8 cellular contexts compared by ENCODE assay signal in the genomic region with DNA sequence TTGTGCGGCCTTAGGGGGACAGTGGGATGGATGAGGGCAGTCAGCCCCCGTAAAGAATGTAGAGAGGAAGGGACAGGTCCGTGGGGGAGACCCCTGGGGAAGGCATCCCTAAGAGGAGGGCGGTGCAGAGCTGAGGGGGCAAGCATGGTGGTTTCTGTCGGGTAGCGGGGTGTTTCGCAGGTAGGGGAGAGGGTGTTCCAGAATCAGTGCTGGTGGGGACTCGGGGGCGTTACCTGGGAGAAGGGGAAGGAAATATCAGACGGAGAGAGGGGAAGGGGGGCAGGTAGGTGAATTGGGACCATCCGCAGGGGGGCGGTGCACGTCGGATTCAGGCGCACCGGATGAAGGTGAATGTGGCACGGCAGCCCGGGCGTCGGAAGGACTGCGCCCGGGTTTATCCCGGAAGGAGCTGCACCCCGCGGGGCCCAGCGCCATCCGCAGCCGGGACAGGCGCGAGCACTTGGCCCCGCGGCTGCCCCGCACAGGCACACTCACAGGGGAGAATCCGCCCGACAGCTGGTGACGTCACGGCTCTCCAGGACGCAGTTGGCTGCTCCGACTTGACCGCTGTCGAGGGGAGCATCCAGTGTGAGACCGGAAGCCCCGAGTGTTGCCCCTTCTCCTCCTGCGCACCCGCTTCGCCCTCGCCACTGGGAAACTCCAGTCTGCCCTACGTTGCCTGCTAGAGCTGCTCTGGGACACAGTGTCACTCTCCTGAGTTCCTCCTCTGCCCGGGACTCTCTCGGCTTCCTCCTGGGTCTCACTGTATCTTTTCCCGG. TPM values are rescaled to one million over a fixed set of nuclear protein-coding genes. Genes with fewer than 3 reads are reported as not detected.
DNase-seq lines count a peak whose midpoint lies in the region; ATAC-seq lines count a peak whose summit lies in the region.

No MANE protein-coding gene starts in this region.

- H3K4me3 ChIP-seq in esophagus (ENCODE audit: low read depth in 1 of 2, low read length in 2 of 2), result peak overlapping the region; percentile 21 to 38

- H3K36me3 ChIP-seq in esophagus (ENCODE audit: control insufficient read depth in 2 of 2, insufficient read depth in 2 of 2, low read length in 1 of 2), result no peaks in the 10 kb centered on the region

- H3K27me3 ChIP-seq in esophagus (ENCODE audit: control insufficient read depth in 1 of 2, insufficient read depth in 2 of 2, low read length in 2 of 2), result no peaks in the 10 kb centered on the region

- WGBS in esophagus, 2 donors, result 11 to 15% methylated on average over 27 to 51 of the region's 51 CpGs

- peak overlapping the region; percentile 95 for H3K27ac Mint-ChIP-seq in stimulated activated memory B cell treated with anti-CD40 and anti-IgM and Interleukin-4, amounts not matched to agents 10 μg/mL and 1 μg/mL and 100 μg/mL, for 72 hours

- peaks cover 87% of the 10 kb centered on the region for H3K4me1 Mint-ChIP-seq in stimulated activated memory B cell treated with anti-CD40 and anti-IgM and Interleukin-4, amounts not matched to agents 10 μg/mL and 1 μg/mL and 100 μg/mL, for 72 hours

- no peaks in the 10 kb centered on the region for H3K9me3 Mint-ChIP-seq in stimulated activated memory B cell treated with anti-CD40 and anti-IgM and Interleukin-4, amounts not matched to agents 10 μg/mL and 1 μg/mL and 100 μg/mL, for 72 hours

- H3K27me3 Mint-ChIP-seq in stimulated activated memory B cell treated with anti-CD40 and anti-IgM and Interleukin-4, amounts not matched to agents 10 μg/mL and 1 μg/mL and 100 μg/mL, for 72 hours, result no peaks in the 10 kb centered on the region

- H3K27ac ChIP-seq in esophagus (ENCODE audit: low read depth in 2 of 2, low read length in 1 of 2), result peak overlapping the region in 1 of 2 donors; percentile 51

- H3K9me3 ChIP-seq in esophagus (ENCODE audit: control insufficient read depth in 2 of 2, insufficient read depth in 1 of 2, low read depth in 1 of 2, low read length in 1 of 2), result no peaks in the 10 kb centered on the region

- peak overlapping the region; percentile 80 for H3K4me3 Mint-ChIP-seq in stimulated activated memory B cell treated with anti-CD40 and anti-IgM and Interleukin-4, amounts not matched to agents 10 μg/mL and 1 μg/mL and 100 μg/mL, for 72 hours

- DNase-seq in NCI-H1092 (lab: John Stamatoyannopoulos, UW) (peak; percentile 13), NCI-H1092 treated with DMSO at 0.1 percent for 48 hours (lab: John Stamatoyannopoulos, UW) (no peak), M059J (ENCODE audit: low read depth) (peak; percentile 62), myocyte (ENCODE audit: low read depth) (peak; percentile 43)
- peak; percentile 37 for DNase-seq in activated CD8-positive, alpha-beta memory T cell treated with anti-CD3 and anti-CD28 coated beads, Interleukin-2, amount 50 U/mL, for 24 hours (ENCODE audit: extremely low read depth)

- peak; percentile 5 for ATAC-seq in stimulated activated memory B cell treated with anti-CD40 and anti-IgM and Interleukin-4, amounts not matched to agents 10 μg/mL and 1 μg/mL and 100 μg/mL, for 72 hours
- no peak for ATAC-seq in GM21786 (IDR thresholded peaks at IDR 0.05; ENCODE audit: unreplicated experiment)

- peaks cover 31% of the 10 kb centered on the region for H3K36me3 Mint-ChIP-seq in stimulated activated memory B cell treated with anti-CD40 and anti-IgM and Interleukin-4, amounts not matched to agents 10 μg/mL and 1 μg/mL and 100 μg/mL, for 72 hours

- H3K4me1 ChIP-seq in esophagus (ENCODE audit: control insufficient read depth in 2 of 2, insufficient read depth in 2 of 2, low read length in 1 of 2), result peaks cover 0 to 6% of the 10 kb centered on the region in 2 donors

RNA-seq across cellular contexts. Expression of gene CD72, which starts 1.3 kb away (rescaled TPM):
- 0.05 and 4.1 TPM in 2 replicates for total RNA-seq in M059J (2014; rRNA removed; shearing (Covaris generic))
- polyA plus RNA-seq in esophagus, result under 1 TPM; 0.26 to 0.29 TPM
- total RNA-seq in myocyte, result 2.2 TPM in 2 replicates
- polyA plus RNA-seq in myocyte (2012), result 2.3 TPM

RNA-seq across cellular contexts. Expression of gene TESK1, which starts 11.8 kb away (rescaled TPM):
- 7.1 and 11.0 TPM in 2 replicates for total RNA-seq in M059J (2014; rRNA removed; shearing (Covaris generic))
- polyA plus RNA-seq in esophagus, result 10 to 100 TPM; 15.3 to 22.7 TPM
- total RNA-seq in myocyte, result 63.5 and 76.8 TPM in 2 replicates
- 75.2 TPM for polyA plus RNA-seq in myocyte (2012)

RNA-seq across cellular contexts. Expression of gene SIT1, which starts 33.9 kb away (rescaled TPM):
- total RNA-seq in M059J (2014; rRNA removed; shearing (Covaris generic)), result not detected in 2 replicates
- under 1 TPM; 0.75 to 0.88 TPM for polyA plus RNA-seq in esophagus
- total RNA-seq in myocyte, result not detected in 2 replicates
- polyA plus RNA-seq in myocyte (2012), result not detected

RNA-seq across cellular contexts. Expression of gene RMRP, which starts 40.9 kb away (rescaled TPM):
- total RNA-seq in M059J (2014; rRNA removed; shearing (Covaris generic)), result 4,274 and 18,093 TPM in 2 replicates
- polyA plus RNA-seq in esophagus, result 100 to 1,000 TPM in 1 of 2 donors, 1 to 10 TPM in 1; 3.3 to 333 TPM
- 1,100 and 3,603 TPM in 2 replicates for total RNA-seq in myocyte
- polyA plus RNA-seq in myocyte (2012), result 4.5 TPM

RNA-seq across cellular contexts. Expression of gene CCDC107, which starts 41.2 kb away (rescaled TPM):
- total RNA-seq in M059J (2014; rRNA removed; shearing (Covaris generic)), result 4.5 and 7.3 TPM in 2 replicates
- polyA plus RNA-seq in esophagus, result 10 to 100 TPM; 17.3 to 21.1 TPM
- 9.8 and 14.0 TPM in 2 replicates for total RNA-seq in myocyte
- 32.2 TPM for polyA plus RNA-seq in myocyte (2012)
